Comparison of ENCODE assay signal across 1 cellular context in the genomic region with DNA sequence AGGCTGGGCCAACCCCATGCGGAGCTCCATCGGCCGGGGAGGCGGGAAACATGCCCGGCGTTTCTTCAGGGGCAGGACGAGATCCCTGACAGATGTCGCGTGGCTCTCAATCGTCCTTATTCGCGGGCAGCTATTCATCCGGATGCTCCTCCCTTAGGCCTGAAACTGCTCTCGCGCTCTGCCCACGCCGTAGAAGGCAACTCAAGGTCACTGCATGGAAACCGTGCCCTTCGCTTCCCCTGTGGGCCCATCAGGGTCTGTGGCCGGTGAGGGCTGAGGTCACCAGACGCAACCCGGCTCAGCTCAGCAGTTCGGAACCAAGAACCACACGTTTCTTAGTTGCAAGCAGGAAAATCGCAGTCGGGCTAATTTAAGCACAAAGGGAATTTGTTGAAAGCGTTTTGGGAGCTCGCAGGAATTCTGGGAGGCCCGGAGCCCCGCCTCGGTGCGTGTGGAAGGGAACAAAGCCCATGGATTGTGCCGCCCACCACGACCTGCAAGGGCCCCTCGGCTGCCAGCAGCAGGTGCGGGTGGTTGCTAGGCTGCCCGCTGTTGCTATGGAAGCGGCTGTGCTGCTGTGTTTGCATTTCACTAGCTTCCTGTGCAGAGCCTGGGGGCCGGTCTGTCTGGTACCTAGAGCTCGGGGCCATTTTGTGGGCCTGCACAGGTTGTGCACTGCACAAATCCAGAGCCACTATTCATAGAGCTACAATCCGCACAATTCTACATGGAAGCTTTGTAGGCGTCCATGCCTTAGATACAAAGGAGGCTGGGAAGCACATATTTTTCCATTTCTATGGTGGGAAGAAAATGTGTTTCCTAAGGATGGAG.
TF ChIP-seq lines count a peak whose summit lies in the region.

No MANE protein-coding gene starts in this region.

TF ChIP-seq in HepG2, 621 proteins besides CTCF, POLR2A, EP300 and RAD21 (continued from another document and continues in another):
- TF ChIP-seq, protein P1, sequence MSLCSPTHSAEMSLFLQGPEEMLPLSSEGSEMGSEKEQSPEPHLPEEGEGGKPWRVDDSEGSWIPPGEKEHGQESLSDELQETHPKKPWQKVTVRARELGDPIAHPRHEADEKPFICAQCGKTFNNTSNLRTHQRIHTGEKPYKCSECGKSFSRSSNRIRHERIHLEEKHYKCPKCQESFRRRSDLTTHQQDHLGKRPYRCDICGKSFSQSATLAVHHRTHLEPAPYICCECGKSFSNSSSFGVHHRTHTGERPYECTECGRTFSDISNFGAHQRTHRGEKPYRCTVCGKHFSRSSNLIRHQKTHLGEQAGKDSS (CRISPR knock-in tag; IDR thresholded peaks at IDR 0.05; ENCODE audit: borderline replicate concordance, low read depth), result no peak; the same call in 1 of the 2 replicates
- TF ChIP-seq ZSCAN29 (CRISPR knock-in tag; conservative IDR thresholded peaks at IDR 0.05), result peak; percentile 76; the same call in 1 of the 2 replicates
- TF ChIP-seq ZNF816 (CRISPR knock-in tag; IDR thresholded peaks at IDR 0.05; ENCODE audit: borderline replicate concordance), result no peak
- no peak for TF ChIP-seq EEA1 (CRISPR knock-in tag; IDR thresholded peaks at IDR 0.05; ENCODE audit: borderline replicate concordance)
- TF ChIP-seq, protein P2, sequence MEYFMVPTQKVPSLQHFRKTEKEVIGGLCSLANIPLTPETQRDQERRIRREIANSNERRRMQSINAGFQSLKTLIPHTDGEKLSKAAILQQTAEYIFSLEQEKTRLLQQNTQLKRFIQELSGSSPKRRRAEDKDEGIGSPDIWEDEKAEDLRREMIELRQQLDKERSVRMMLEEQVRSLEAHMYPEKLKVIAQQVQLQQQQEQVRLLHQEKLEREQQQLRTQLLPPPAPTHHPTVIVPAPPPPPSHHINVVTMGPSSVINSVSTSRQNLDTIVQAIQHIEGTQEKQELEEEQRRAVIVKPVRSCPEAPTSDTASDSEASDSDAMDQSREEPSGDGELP (IDR thresholded peaks at IDR 0.05; ENCODE audit: borderline replicate concordance, low read depth), result peak; percentile 76; the same call in 1 of the 2 replicates
- TF ChIP-seq SMAD9 (CRISPR knock-in tag; IDR thresholded peaks at IDR 0.05), result 0 out of 2 replicates have a peak, but pooled peaks have one; percentile 57
- TF ChIP-seq, protein P3, sequence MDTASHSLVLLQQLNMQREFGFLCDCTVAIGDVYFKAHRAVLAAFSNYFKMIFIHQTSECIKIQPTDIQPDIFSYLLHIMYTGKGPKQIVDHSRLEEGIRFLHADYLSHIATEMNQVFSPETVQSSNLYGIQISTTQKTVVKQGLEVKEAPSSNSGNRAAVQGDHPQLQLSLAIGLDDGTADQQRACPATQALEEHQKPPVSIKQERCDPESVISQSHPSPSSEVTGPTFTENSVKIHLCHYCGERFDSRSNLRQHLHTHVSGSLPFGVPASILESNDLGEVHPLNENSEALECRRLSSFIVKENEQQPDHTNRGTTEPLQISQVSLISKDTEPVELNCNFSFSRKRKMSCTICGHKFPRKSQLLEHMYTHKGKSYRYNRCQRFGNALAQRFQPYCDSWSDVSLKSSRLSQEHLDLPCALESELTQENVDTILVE (CRISPR knock-in tag; IDR thresholded peaks at IDR 0.05), result peak; percentile 61; the same call in 1 of the 2 replicates
- peak; percentile 73 for TF ChIP-seq ASH2L (IDR thresholded peaks at IDR 0.05; ENCODE audit: insufficient read length, low read depth, low read length)
- 0 out of 2 replicates have a peak, but pooled peaks have one; percentile 28 for TF ChIP-seq FOXC1 (CRISPR knock-in tag; IDR thresholded peaks at IDR 0.05; ENCODE audit: borderline replicate concordance)
- no peak for TF ChIP-seq SRSF4 (IDR thresholded peaks at IDR 0.05; ENCODE audit: low read depth, low read length, poor library complexity, severe bottlenecking)
- no peak for TF ChIP-seq TSC22D2 (CRISPR knock-in tag; IDR thresholded peaks at IDR 0.05; ENCODE audit: borderline replicate concordance)
- TF ChIP-seq, protein P4, sequence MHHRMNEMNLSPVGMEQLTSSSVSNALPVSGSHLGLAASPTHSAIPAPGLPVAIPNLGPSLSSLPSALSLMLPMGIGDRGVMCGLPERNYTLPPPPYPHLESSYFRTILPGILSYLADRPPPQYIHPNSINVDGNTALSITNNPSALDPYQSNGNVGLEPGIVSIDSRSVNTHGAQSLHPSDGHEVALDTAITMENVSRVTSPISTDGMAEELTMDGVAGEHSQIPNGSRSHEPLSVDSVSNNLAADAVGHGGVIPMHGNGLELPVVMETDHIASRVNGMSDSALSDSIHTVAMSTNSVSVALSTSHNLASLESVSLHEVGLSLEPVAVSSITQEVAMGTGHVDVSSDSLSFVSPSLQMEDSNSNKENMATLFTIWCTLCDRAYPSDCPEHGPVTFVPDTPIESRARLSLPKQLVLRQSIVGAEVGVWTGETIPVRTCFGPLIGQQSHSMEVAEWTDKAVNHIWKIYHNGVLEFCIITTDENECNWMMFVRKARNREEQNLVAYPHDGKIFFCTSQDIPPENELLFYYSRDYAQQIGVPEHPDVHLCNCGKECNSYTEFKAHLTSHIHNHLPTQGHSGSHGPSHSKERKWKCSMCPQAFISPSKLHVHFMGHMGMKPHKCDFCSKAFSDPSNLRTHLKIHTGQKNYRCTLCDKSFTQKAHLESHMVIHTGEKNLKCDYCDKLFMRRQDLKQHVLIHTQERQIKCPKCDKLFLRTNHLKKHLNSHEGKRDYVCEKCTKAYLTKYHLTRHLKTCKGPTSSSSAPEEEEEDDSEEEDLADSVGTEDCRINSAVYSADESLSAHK (CRISPR knock-in tag; IDR thresholded peaks at IDR 0.05; ENCODE audit: borderline replicate concordance), result no peak
- no peak for TF ChIP-seq ATF7-NPFF (CRISPR knock-in tag; IDR thresholded peaks at IDR 0.05; ENCODE audit: low read depth)
- peak; percentile 76 for TF ChIP-seq ZNF792 (CRISPR knock-in tag; IDR thresholded peaks at IDR 0.05)
- TF ChIP-seq NFRKB (IDR thresholded peaks at IDR 0.05), result no peak
- TF ChIP-seq, protein P5, sequence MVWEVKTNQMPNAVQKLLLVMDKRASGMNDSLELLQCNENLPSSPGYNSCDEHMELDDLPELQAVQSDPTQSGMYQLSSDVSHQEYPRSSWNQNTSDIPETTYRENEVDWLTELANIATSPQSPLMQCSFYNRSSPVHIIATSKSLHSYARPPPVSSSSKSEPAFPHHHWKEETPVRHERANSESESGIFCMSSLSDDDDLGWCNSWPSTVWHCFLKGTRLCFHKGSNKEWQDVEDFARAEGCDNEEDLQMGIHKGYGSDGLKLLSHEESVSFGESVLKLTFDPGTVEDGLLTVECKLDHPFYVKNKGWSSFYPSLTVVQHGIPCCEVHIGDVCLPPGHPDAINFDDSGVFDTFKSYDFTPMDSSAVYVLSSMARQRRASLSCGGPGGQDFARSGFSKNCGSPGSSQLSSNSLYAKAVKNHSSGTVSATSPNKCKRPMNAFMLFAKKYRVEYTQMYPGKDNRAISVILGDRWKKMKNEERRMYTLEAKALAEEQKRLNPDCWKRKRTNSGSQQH (CRISPR knock-in tag; IDR thresholded peaks at IDR 0.05; ENCODE audit: low read depth), result no peak
- TF ChIP-seq NCOA2 (CRISPR knock-in tag; IDR thresholded peaks at IDR 0.05), result no peak; the same call in none of the 2 replicates
- TF ChIP-seq POLR2AphosphoS2 (IDR thresholded peaks at IDR 0.05; ENCODE audit: low read depth, low read length), result no peak
- no peak for TF ChIP-seq ZNF251 (CRISPR knock-in tag; IDR thresholded peaks at IDR 0.05)
- TF ChIP-seq, protein P6, sequence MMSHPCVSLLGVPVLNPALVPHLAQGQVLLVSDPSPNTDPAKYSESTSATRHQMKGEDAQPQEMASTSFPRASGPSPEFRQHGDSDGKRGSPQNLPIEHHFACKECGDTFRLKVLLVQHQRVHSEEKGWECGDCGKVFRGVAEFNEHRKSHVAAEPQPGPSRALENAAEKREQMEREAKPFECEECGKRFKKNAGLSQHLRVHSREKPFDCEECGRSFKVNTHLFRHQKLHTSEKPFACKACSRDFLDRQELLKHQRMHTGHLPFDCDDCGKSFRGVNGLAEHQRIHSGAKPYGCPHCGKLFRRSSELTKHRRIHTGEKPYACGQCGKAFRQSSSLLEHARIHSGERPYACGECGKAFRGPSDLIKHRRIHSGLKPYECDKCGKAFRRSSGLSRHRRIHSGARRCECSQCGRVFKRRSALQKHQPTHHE (CRISPR knock-in tag; IDR thresholded peaks at IDR 0.05; ENCODE audit: borderline replicate concordance), result 0 out of 2 replicates have a peak, but pooled peaks have one; percentile 55
- peak; percentile 27; the same call in 1 of the 2 replicates for TF ChIP-seq ZNF510 (CRISPR knock-in tag; IDR thresholded peaks at IDR 0.05; ENCODE audit: low read depth)
- TF ChIP-seq, protein P7, sequence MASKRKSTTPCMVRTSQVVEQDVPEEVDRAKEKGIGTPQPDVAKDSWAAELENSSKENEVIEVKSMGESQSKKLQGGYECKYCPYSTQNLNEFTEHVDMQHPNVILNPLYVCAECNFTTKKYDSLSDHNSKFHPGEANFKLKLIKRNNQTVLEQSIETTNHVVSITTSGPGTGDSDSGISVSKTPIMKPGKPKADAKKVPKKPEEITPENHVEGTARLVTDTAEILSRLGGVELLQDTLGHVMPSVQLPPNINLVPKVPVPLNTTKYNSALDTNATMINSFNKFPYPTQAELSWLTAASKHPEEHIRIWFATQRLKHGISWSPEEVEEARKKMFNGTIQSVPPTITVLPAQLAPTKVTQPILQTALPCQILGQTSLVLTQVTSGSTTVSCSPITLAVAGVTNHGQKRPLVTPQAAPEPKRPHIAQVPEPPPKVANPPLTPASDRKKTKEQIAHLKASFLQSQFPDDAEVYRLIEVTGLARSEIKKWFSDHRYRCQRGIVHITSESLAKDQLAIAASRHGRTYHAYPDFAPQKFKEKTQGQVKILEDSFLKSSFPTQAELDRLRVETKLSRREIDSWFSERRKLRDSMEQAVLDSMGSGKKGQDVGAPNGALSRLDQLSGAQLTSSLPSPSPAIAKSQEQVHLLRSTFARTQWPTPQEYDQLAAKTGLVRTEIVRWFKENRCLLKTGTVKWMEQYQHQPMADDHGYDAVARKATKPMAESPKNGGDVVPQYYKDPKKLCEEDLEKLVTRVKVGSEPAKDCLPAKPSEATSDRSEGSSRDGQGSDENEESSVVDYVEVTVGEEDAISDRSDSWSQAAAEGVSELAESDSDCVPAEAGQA (IDR thresholded peaks at IDR 0.05; ENCODE audit: low read depth), result peak; percentile 38; the same call in 1 of the 2 replicates
- TF ChIP-seq, protein P7 (CRISPR knock-in tag; IDR thresholded peaks at IDR 0.05; ENCODE audit: borderline replicate concordance), result no peak
- 0 out of 2 replicates have a peak, but pooled peaks have one; percentile 61 for TF ChIP-seq ZBTB42 (CRISPR knock-in tag; IDR thresholded peaks at IDR 0.05)
- TF ChIP-seq POLR2AphosphoS5 (IDR thresholded peaks at IDR 0.05; ENCODE audit: low read depth, low read length), result no peak
- no peak for TF ChIP-seq EHMT2 (IDR thresholded peaks at IDR 0.05; ENCODE audit: borderline replicate concordance, low read depth, low read length)
- no peak; the same call in 1 of the 2 replicates for TF ChIP-seq AKAP8 (CRISPR knock-in tag; IDR thresholded peaks at IDR 0.05)
- TF ChIP-seq MLLT10 (CRISPR knock-in tag; IDR thresholded peaks at IDR 0.05), result no peak
- TF ChIP-seq, protein P8, sequence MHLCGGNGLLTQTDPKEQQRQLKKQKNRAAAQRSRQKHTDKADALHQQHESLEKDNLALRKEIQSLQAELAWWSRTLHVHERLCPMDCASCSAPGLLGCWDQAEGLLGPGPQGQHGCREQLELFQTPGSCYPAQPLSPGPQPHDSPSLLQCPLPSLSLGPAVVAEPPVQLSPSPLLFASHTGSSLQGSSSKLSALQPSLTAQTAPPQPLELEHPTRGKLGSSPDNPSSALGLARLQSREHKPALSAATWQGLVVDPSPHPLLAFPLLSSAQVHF (CRISPR knock-in tag; IDR thresholded peaks at IDR 0.05), result no peak
- no peak for TF ChIP-seq NKX3-1 (CRISPR knock-in tag; IDR thresholded peaks at IDR 0.05)
- TF ChIP-seq NR3C1 (CRISPR knock-in tag; IDR thresholded peaks at IDR 0.05), result no peak
- TF ChIP-seq AHR (CRISPR knock-in tag; IDR thresholded peaks at IDR 0.05), result peak; percentile 87; the same call in 1 of the 2 replicates
- TF ChIP-seq, protein P9, sequence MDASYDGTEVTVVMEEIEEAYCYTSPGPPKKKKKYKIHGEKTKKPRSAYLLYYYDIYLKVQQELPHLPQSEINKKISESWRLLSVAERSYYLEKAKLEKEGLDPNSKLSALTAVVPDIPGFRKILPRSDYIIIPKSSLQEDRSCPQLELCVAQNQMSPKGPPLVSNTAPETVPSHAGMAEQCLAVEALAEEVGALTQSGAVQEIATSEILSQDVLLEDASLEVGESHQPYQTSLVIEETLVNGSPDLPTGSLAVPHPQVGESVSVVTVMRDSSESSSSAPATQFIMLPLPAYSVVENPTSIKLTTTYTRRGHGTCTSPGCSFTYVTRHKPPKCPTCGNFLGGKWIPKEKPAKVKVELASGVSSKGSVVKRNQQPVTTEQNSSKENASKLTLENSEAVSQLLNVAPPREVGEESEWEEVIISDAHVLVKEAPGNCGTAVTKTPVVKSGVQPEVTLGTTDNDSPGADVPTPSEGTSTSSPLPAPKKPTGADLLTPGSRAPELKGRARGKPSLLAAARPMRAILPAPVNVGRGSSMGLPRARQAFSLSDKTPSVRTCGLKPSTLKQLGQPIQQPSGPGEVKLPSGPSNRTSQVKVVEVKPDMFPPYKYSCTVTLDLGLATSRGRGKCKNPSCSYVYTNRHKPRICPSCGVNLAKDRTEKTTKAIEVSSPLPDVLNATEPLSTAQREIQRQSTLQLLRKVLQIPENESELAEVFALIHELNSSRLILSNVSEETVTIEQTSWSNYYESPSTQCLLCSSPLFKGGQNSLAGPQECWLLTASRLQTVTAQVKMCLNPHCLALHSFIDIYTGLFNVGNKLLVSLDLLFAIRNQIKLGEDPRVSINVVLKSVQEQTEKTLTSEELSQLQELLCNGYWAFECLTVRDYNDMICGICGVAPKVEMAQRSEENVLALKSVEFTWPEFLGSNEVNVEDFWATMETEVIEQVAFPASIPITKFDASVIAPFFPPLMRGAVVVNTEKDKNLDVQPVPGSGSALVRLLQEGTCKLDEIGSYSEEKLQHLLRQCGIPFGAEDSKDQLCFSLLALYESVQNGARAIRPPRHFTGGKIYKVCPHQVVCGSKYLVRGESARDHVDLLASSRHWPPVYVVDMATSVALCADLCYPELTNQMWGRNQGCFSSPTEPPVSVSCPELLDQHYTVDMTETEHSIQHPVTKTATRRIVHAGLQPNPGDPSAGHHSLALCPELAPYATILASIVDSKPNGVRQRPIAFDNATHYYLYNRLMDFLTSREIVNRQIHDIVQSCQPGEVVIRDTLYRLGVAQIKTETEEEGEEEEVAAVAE (CRISPR knock-in tag; IDR thresholded peaks at IDR 0.05; ENCODE audit: borderline replicate concordance), result 0 out of 2 replicates have a peak, but pooled peaks have one; percentile 52
- TF ChIP-seq THAP11 (CRISPR knock-in tag; IDR thresholded peaks at IDR 0.05), result 0 out of 2 replicates have a peak, but pooled peaks have one; percentile 30
- TF ChIP-seq IKZF1 (IDR thresholded peaks at IDR 0.05), result no peak
- peak; percentile 70 for TF ChIP-seq U2AF1 (optimal IDR thresholded peaks at IDR 0.05; ENCODE audit: low read depth, low read length)
